In the genomic region with DNA sequence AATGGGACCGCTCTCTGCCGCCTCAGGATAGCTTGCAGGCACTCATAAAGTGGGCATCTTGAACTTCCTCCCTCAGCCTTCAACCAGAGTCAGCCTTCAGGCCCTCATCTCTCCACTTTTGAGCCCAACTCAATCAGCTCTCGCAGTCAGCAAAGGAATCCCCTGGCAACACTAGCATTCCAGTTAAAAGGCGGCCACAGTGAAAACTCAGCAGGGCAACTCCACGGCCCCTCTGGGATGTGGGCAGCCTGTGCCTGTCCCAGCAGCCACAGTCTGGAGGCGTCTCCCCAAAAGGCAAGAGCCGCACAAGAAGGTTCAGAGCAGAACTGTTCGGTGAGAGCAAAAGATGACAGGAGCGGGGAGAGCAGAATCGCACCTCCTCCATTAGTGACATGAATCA, we compare ENCODE assay signal across 28 cellular contexts. TPM values are rescaled to one million over a fixed set of nuclear protein-coding genes. Genes with fewer than 3 reads are reported as not detected.
DNase-seq lines count a peak whose midpoint lies in the region; ATAC-seq and TF ChIP-seq lines count a peak whose summit lies in the region.
"Had no signal": no experiment of that assay in that cellular context is flagged by ENCODE, and none has a peak within 500 bp of the region (broad histone marks: within the 10 kb centered on the region; RNA-seq: fewer than 3 reads in every experiment).

No MANE protein-coding gene starts in this region.

- no peaks in the 10 kb centered on the region for H3K27me3 ChIP-seq in tibial artery
- H3K27me3 ChIP-seq: SJCRH30, spleen, tibial nerve had no signal

- H3K4me1 ChIP-seq in tibial artery, result peaks cover 0 to 84% (median 58%) of the 10 kb centered on the region in 4 donors

- H3K36me3 Mint-ChIP-seq in activated T-cell treated with anti-CD3 and anti-CD28 coated beads, Interleukin-2, amount 50 U/mL, for 24 hours (ENCODE audit: low read depth), result peaks cover 65% of the 10 kb centered on the region
- peaks cover 4% of the 10 kb centered on the region for H3K36me3 Mint-ChIP-seq in activated T-cell treated with anti-CD3 and anti-CD28 coated beads, Interleukin-2, amount 50 U/mL, for 4 hours (ENCODE audit: insufficient read depth)
- H3K36me3 Mint-ChIP-seq in T-helper 17 cell (ENCODE audit: low read depth), result no peaks in the 10 kb centered on the region
- peaks cover 2% of the 10 kb centered on the region for H3K36me3 Mint-ChIP-seq in neural crest cell (ENCODE audit: low read depth)
- H3K36me3 Mint-ChIP-seq in activated naive CD4-positive, alpha-beta T cell treated with anti-CD3 and anti-CD28 coated beads for 36 hours (ENCODE audit: low read depth), result peaks cover 7% of the 10 kb centered on the region

- intact Hi-C loops in tibial artery (cut with DNase I; ENCODE audit: low total_unique reads), result no loop called here
- intact Hi-C loops in activated naive CD4-positive, alpha-beta T cell treated with anti-CD3 and anti-CD28 coated beads for 36 hours (cut with micrococcal nuclease), result no loop called here

- ATAC-seq in activated T-cell treated with anti-CD3 and anti-CD28 coated beads, Interleukin-2, amount 50 U/mL, for 4 hours, result no peak
- ATAC-seq in T-helper 17 cell, result no peak
- no peak for ATAC-seq in GM18520 (IDR thresholded peaks at IDR 0.05; ENCODE audit: unreplicated experiment)
- ATAC-seq: GM12878; Panc1; stimulated activated memory B cell treated with anti-CD40 and anti-IgM and Interleukin-4, amounts not matched to agents 10 μg/mL and 1 μg/mL and 100 μg/mL, for 72 hours; T-cell had no signal

- H3K4me3 ChIP-seq in tibial artery, result no peak overlapping the region
- H3K4me3 ChIP-seq: GM12878, SJCRH30, spleen, tibial nerve had no signal

- peaks cover 0 to 23% (median 7%) of the 10 kb centered on the region in 3 donors for H3K36me3 ChIP-seq in tibial artery

- peaks cover 45% of the 10 kb centered on the region for H3K4me1 Mint-ChIP-seq in activated T-cell treated with anti-CD3 and anti-CD28 coated beads, Interleukin-2, amount 50 U/mL, for 24 hours (ENCODE audit: low read depth)
- peaks cover 29% of the 10 kb centered on the region for H3K4me1 Mint-ChIP-seq in activated T-cell treated with anti-CD3 and anti-CD28 coated beads, Interleukin-2, amount 50 U/mL, for 4 hours (ENCODE audit: low read depth)
- H3K4me1 Mint-ChIP-seq in T-helper 17 cell, result peaks cover 24% of the 10 kb centered on the region
- H3K4me1 Mint-ChIP-seq in neural crest cell, result peaks cover 36% of the 10 kb centered on the region
- peaks cover 36% of the 10 kb centered on the region for H3K4me1 Mint-ChIP-seq in activated naive CD4-positive, alpha-beta T cell treated with anti-CD3 and anti-CD28 coated beads for 36 hours (ENCODE audit: low read depth)

- H3K9me3 ChIP-seq in T-helper 17 cell (ENCODE audit: control insufficient read depth, low read length, poor library complexity, severe bottlenecking) (no peaks in the 10 kb centered on the region), tibial artery (no peaks in the 10 kb centered on the region)
- H3K9me3 ChIP-seq: SJCRH30, spleen, tibial nerve had no signal

- peak overlapping the region; percentile 50 for H3K27ac Mint-ChIP-seq in activated T-cell treated with anti-CD3 and anti-CD28 coated beads, Interleukin-2, amount 50 U/mL, for 24 hours
- H3K27ac Mint-ChIP-seq in T-helper 17 cell (peak overlapping the region; percentile 29), neural crest cell (ENCODE audit: unreplicated experiment) (no peak overlapping the region)
- H3K27ac Mint-ChIP-seq in activated naive CD4-positive, alpha-beta T cell treated with anti-CD3 and anti-CD28 coated beads for 36 hours, result no peak overlapping the region
- H3K27ac Mint-ChIP-seq: stimulated activated memory B cell treated with anti-CD40 and anti-IgM and Interleukin-4, amounts not matched to agents 10 μg/mL and 1 μg/mL and 100 μg/mL, for 72 hours had no signal

- no peak overlapping the region for H3K4me3 Mint-ChIP-seq in activated T-cell treated with anti-CD3 and anti-CD28 coated beads, Interleukin-2, amount 50 U/mL, for 24 hours
- H3K4me3 Mint-ChIP-seq in activated T-cell treated with anti-CD3 and anti-CD28 coated beads, Interleukin-2, amount 50 U/mL, for 4 hours, result no peak overlapping the region
- no peak overlapping the region for H3K4me3 Mint-ChIP-seq in T-helper 17 cell
- peak overlapping the region; percentile 52 for H3K4me3 Mint-ChIP-seq in neural crest cell
- H3K4me3 Mint-ChIP-seq in activated naive CD4-positive, alpha-beta T cell treated with anti-CD3 and anti-CD28 coated beads for 36 hours, result no peak overlapping the region
- H3K4me3 Mint-ChIP-seq: stimulated activated memory B cell treated with anti-CD40 and anti-IgM and Interleukin-4, amounts not matched to agents 10 μg/mL and 1 μg/mL and 100 μg/mL, for 72 hours; T-cell had no signal

- CTCF ChIA-PET in activated naive CD4-positive, alpha-beta T cell treated with anti-CD3 and anti-CD28 coated beads for 36 hours (lab: Charles Lee), result no interaction called here

- H3K27ac ChIP-seq in tibial artery, result peak overlapping the region; percentile 40 to 54
- H3K27ac ChIP-seq: SJCRH30, spleen had no signal

- no peaks in the 10 kb centered on the region for H3K9me3 Mint-ChIP-seq in activated T-cell treated with anti-CD3 and anti-CD28 coated beads, Interleukin-2, amount 50 U/mL, for 24 hours
- H3K9me3 Mint-ChIP-seq in activated T-cell treated with anti-CD3 and anti-CD28 coated beads, Interleukin-2, amount 50 U/mL, for 4 hours, result no peaks in the 10 kb centered on the region
- H3K9me3 Mint-ChIP-seq in neural crest cell, result no peaks in the 10 kb centered on the region
- no peaks in the 10 kb centered on the region for H3K9me3 Mint-ChIP-seq in activated naive CD4-positive, alpha-beta T cell treated with anti-CD3 and anti-CD28 coated beads for 36 hours
- H3K9me3 Mint-ChIP-seq: stimulated activated memory B cell treated with anti-CD40 and anti-IgM and Interleukin-4, amounts not matched to agents 10 μg/mL and 1 μg/mL and 100 μg/mL, for 72 hours; T-cell had no signal

- no peak for TF ChIP-seq CTCF in neural crest cell (conservative IDR thresholded peaks at IDR 0.05)
- no peak for TF ChIP-seq CTCF in tibial artery (IDR thresholded peaks at IDR 0.05)

- no peak for DNase-seq in activated T-cell treated with anti-CD3 and anti-CD28 coated beads, Interleukin-2, amount 50 U/mL, for 24 hours
- DNase-seq in activated T-cell treated with anti-CD3 and anti-CD28 coated beads, Interleukin-2, amount 50 U/mL, for 4 hours, result no peak
- DNase-seq in T-helper 17 cell (no peak), neural crest cell (ENCODE audit: low read depth, low spot score) (peak; percentile 3), tibial artery (no peak), NCI-H524 treated with DMSO at 0.1 percent for 48 hours (lab: John Stamatoyannopoulos, UW) (no peak)
- DNase-seq in activated naive CD4-positive, alpha-beta T cell treated with anti-CD3 and anti-CD28 coated beads for 36 hours, result no peak
- DNase-seq: activated CD4-positive, CD25-positive, alpha-beta regulatory T cell treated with anti-CD3 and anti-CD28 coated beads, Interleukin-2, amount 50 U/mL, for 72 hours; activated naive CD4-positive, alpha-beta T cell; activated T-cell treated with anti-CD3 and anti-CD28 coated beads, Interleukin-2, amount 50 U/mL, for 48 hours; amygdala; DND-41; Karpas-422; kidney glomerular epithelial cell; MV-4-11; NCI-H1694; NCI-H510A treated with DMSO at 0.1 percent for 48 hours; NK-92 treated with Interleukin-12 subunit alpha and Interleukin-12 subunit beta, amount 100 ng/mL, for 24 hours; retina; SJCRH30; spleen; stimulated activated CD4-positive, alpha-beta T cell treated with anti-CD3 and anti-CD28 coated beads, Interleukin-2, amount 100 ng/mL, for 48 hours; T-cell had no signal

- no peaks in the 10 kb centered on the region for H3K27me3 Mint-ChIP-seq in activated T-cell treated with anti-CD3 and anti-CD28 coated beads, Interleukin-2, amount 50 U/mL, for 24 hours
- no peaks in the 10 kb centered on the region for H3K27me3 Mint-ChIP-seq in activated T-cell treated with anti-CD3 and anti-CD28 coated beads, Interleukin-2, amount 50 U/mL, for 4 hours (ENCODE audit: low read depth)
- no peaks in the 10 kb centered on the region for H3K27me3 Mint-ChIP-seq in T-helper 17 cell
- no peaks in the 10 kb centered on the region for H3K27me3 Mint-ChIP-seq in neural crest cell (ENCODE audit: low read depth)
- H3K27me3 Mint-ChIP-seq in activated naive CD4-positive, alpha-beta T cell treated with anti-CD3 and anti-CD28 coated beads for 36 hours (ENCODE audit: low read depth), result no peaks in the 10 kb centered on the region
- H3K27me3 Mint-ChIP-seq: stimulated activated memory B cell treated with anti-CD40 and anti-IgM and Interleukin-4, amounts not matched to agents 10 μg/mL and 1 μg/mL and 100 μg/mL, for 72 hours; T-cell had no signal

RNA-seq across cellular contexts. Expression of gene TMEM11, which starts 9.0 kb away (rescaled TPM):
- total RNA-seq in activated T-cell treated with anti-CD3 and anti-CD28 coated beads, Interleukin-2, amount 50 U/mL, for 4 hours, result 10 to 100 TPM; 35.7 to 39.8 (median 35.7) TPM
- total RNA-seq in T-helper 17 cell (10 to 100 TPM; 10.3 to 17.2 TPM), neural crest cell (31.3 and 31.6 TPM in 2 replicates)
- 10 to 100 TPM; 23.6 to 28.2 TPM for total RNA-seq in activated naive CD4-positive, alpha-beta T cell treated with anti-CD3 and anti-CD28 coated beads for 36 hours

RNA-seq across cellular contexts. Expression of gene NATD1, which starts 48.3 kb away (rescaled TPM):
- under 1 TPM; 0.73 to 0.98 (median 0.90) TPM for total RNA-seq in activated T-cell treated with anti-CD3 and anti-CD28 coated beads, Interleukin-2, amount 50 U/mL, for 4 hours
- total RNA-seq in T-helper 17 cell (1 to 10 TPM; 4.9 to 8.4 TPM), neural crest cell (6.3 and 6.7 TPM in 2 replicates)
- total RNA-seq in activated naive CD4-positive, alpha-beta T cell treated with anti-CD3 and anti-CD28 coated beads for 36 hours, result 1 to 10 TPM; 2.1 to 2.5 TPM

Comparison
In these comparisons a context has a peak if more than half of its experiments do, and no peak if none do; other contexts are left out.
1. H3K27ac Mint-ChIP-seq: peak in activated T-cell treated with anti-CD3 and anti-CD28 coated beads, Interleukin-2, amount 50 U/mL, for 24 hours (single experiment) and T-helper 17 cell (single experiment); none in neural crest cell (single experiment) and activated naive CD4-positive, alpha-beta T cell treated with anti-CD3 and anti-CD28 coated beads for 36 hours (single experiment).